ENCODE assay signal across 8 cellular contexts in genomic region chr5:131265318-131265803, GRCh38. TPM values are rescaled to one million over a fixed set of nuclear protein-coding genes. Genes with fewer than 3 reads are reported as not detected.
A peak's percentile ranks its signal among the peaks of the same experiment; 100 is the strongest.
DNase-seq lines count a peak whose midpoint lies in the region; ATAC-seq and TF ChIP-seq lines count a peak whose summit lies in the region.

No MANE protein-coding gene starts in this region.

- TF ChIP-seq CTCF in BE2C (IDR thresholded peaks at IDR 0.05; ENCODE audit: low read depth, low read length) (peak; percentile 58), RWPE1 (conservative IDR thresholded peaks at IDR 0.05; ENCODE audit: low read depth) (peak; percentile 56), endodermal cell (conservative IDR thresholded peaks at IDR 0.05) (peak; percentile 55), neutrophil (IDR thresholded peaks at IDR 0.05) (peak; percentile 63)

- DNase-seq in BE2C: no peak
- DNase-seq in RWPE1 (ENCODE audit: low spot score): peak; percentile 40
- DNase-seq in endodermal cell: no peak
- no peak for DNase-seq in HK-2 (ENCODE audit: unreplicated experiment)
- no peak for DNase-seq in NCI-H2107 treated with DMSO at 0.1 percent for 48 hours (lab: John Stamatoyannopoulos, UW; ENCODE audit: unreplicated experiment)

- H3K27me3 ChIP-seq in BE2C (no peaks in the 10 kb centered on the region), endodermal cell (ENCODE audit: control insufficient read depth, insufficient read depth, low read length, poor library complexity, severe bottlenecking) (no peaks in the 10 kb centered on the region), neutrophil (no peaks in the 10 kb centered on the region)

- H3K9ac ChIP-seq in endodermal cell (ENCODE audit: extremely low read depth, low read length, poor library complexity, severe bottlenecking): peak overlapping the region; percentile 82

- H3K27ac ChIP-seq in RWPE1: no peak overlapping the region
- H3K27ac ChIP-seq in endodermal cell (ENCODE audit: low read depth, low read length): no peak overlapping the region
- H3K27ac ChIP-seq in neutrophil: peak overlapping the region; percentile 97

- H3K9me3 ChIP-seq in BE2C: no peaks in the 10 kb centered on the region
- no peaks in the 10 kb centered on the region for H3K9me3 ChIP-seq in endodermal cell (ENCODE audit: control insufficient read depth, low read length)
- no peaks in the 10 kb centered on the region for H3K9me3 ChIP-seq in neutrophil

- H3K27me3 Mint-ChIP-seq in endodermal cell (ENCODE audit: insufficient read depth): no peaks in the 10 kb centered on the region

- 33 to 55% methylated on average over 2 of the region's 2 CpGs for WGBS in endodermal cell (ENCODE audit: insufficient coverage in 1 of 2, insufficient read length in 1 of 2), 2 experiments

- POLR2A ChIA-PET in RWPE1 (lab: Yijun Ruan, JAX; ENCODE audit: low non-redundant PET): interaction anchor here (0.6 to 2.4 kb wide), 2 partner anchors 27 to 117 kb away, joined by 5 to 6 read pairs; no protein-coding TSS in a partner anchor

- H3K4me3 ChIP-seq in BE2C (ENCODE audit: low read depth, low read length): peak overlapping the region; percentile 88
- H3K4me3 ChIP-seq in endodermal cell (ENCODE audit: low read length): peak overlapping the region; percentile 85
- H3K4me3 ChIP-seq in neutrophil (ENCODE audit: low read depth in 1 of 2, low read length in 1 of 2): peak overlapping the region; percentile 95 to 99

- ATAC-seq in GM18508 (IDR thresholded peaks at IDR 0.05; ENCODE audit: insufficient read depth, unreplicated experiment): peak; percentile 40
- ATAC-seq in HG03139 (IDR thresholded peaks at IDR 0.05; ENCODE audit: unreplicated experiment): peak; percentile 23

- H3K36me3 ChIP-seq in BE2C: no peaks in the 10 kb centered on the region
- H3K36me3 ChIP-seq in endodermal cell (ENCODE audit: control insufficient read depth, insufficient read depth, low read length): no peaks in the 10 kb centered on the region
- no peaks in the 10 kb centered on the region for H3K36me3 ChIP-seq in neutrophil

- H3K27ac Mint-ChIP-seq in endodermal cell: no peak overlapping the region

- H3K4me1 ChIP-seq in BE2C (peaks cover 2% of the 10 kb centered on the region; the same call in 1 of the 2 replicates), endodermal cell (ENCODE audit: control insufficient read depth, insufficient read depth, low read length) (no peaks in the 10 kb centered on the region), neutrophil (ENCODE audit: control insufficient read depth in 1 of 2, insufficient read depth in 1 of 2, low read depth in 1 of 2, low read length in 1 of 2) (peaks cover 54 to 65% of the 10 kb centered on the region in 2 experiments)

- no peaks in the 10 kb centered on the region for H3K9me3 Mint-ChIP-seq in endodermal cell

- H3K36me3 Mint-ChIP-seq in endodermal cell (ENCODE audit: low read depth): peaks cover 4% of the 10 kb centered on the region

- CTCF ChIA-PET in RWPE1 (lab: Yijun Ruan, JAX): interaction anchor here (1.1 kb wide), 1 partner anchor 108 kb away, joined by 3 read pairs; no protein-coding TSS in a partner anchor

- H3K4me3 Mint-ChIP-seq in endodermal cell: peak overlapping the region; percentile 90

- H3K4me1 Mint-ChIP-seq in endodermal cell: peaks cover 12% of the 10 kb centered on the region

RNA-seq across cellular contexts. Expression of gene CDC42SE2, which starts 1.5 kb away (rescaled TPM):
- polyA plus RNA-seq in BE2C (2012; ENCODE audit: insufficient read depth, insufficient read length, low read depth): 9.1 TPM
- total RNA-seq in endodermal cell: 10 to 100 TPM; 28.6 to 36.4 TPM
- polyA plus RNA-seq in endodermal cell (2013, experiment 1 of 2): 29.8 TPM
- 26.4 TPM for polyA plus RNA-seq in endodermal cell (2013, experiment 2 of 2)
